8 cellular contexts compared by ENCODE assay signal in genomic region chr17:21457051-21458026, GRCh38.
DNase-seq lines count a peak whose midpoint lies in the region; ATAC-seq and TF ChIP-seq lines count a peak whose summit lies in the region.

No MANE protein-coding gene starts in this region.

- H3K27ac Mint-ChIP-seq in T-cell = peak overlapping the region; percentile 8 to 83

- peaks cover 5% of the 10 kb centered on the region for H3K4me1 ChIP-seq in adipocyte (ENCODE audit: control insufficient read depth, insufficient read depth, low read length)

- DNase-seq in GM10248 (ENCODE audit: extremely low spot score) (peak; percentile 89), NCI-H1092 (lab: John Stamatoyannopoulos, UW) (peak; percentile 30), T-cell (peak; percentile 77 to 94 (median 87)), adipocyte (ENCODE audit: low read depth) (peak; percentile 90), left ventricle myocardium superior (peak; percentile 94), retinal pigment epithelial cell (ENCODE audit: low read depth) (peak; percentile 23), cortex of kidney (lab: John Stamatoyannopoulos, UW) (no peak)

- peaks cover 5 to 8% of the 10 kb centered on the region in 2 donors for H3K27me3 Mint-ChIP-seq in T-cell

- TF ChIP-seq CTCF in GM10248 (IDR thresholded peaks at IDR 0.05; ENCODE audit: control extremely low read depth, extremely low read depth, low read depth, missing control alignments) = peak; percentile 70
- TF ChIP-seq CTCF in retinal pigment epithelial cell (conservative IDR thresholded peaks at IDR 0.05; ENCODE audit: low read depth, low read length) = peak; percentile 86

- no peaks in the 10 kb centered on the region for H3K36me3 Mint-ChIP-seq in T-cell

- H3K9ac ChIP-seq in adipocyte (ENCODE audit: low read length) = no peak overlapping the region

- H3K9me3 Mint-ChIP-seq in T-cell = no peaks in the 10 kb centered on the region

- no peaks in the 10 kb centered on the region for H3K9me3 ChIP-seq in adipocyte (ENCODE audit: control insufficient read depth, low read length)

- H3K4me3 Mint-ChIP-seq in T-cell = no peak overlapping the region

- intact Hi-C loops in left ventricle myocardium superior (cut with micrococcal nuclease) = loop anchor here (5.0 to 10.0 kb wide), 2 partner anchors 55 to 183 kb away; no protein-coding TSS in a partner anchor

- CTCF ChIA-PET in GM10248 (lab: Yijun Ruan, JAX) (interaction anchor here (0.8 to 1.8 kb wide), 6 partner anchors 9 to 180 kb away, joined by 3 to 18 read pairs (median 4); no protein-coding TSS in a partner anchor), T-cell (lab: Charles Lee) (interaction anchor here (0.6 to 2.6 kb wide), 15 partner anchors 26 to 1464 kb away, joined by 3 to 67 read pairs (median 5); no protein-coding TSS in a partner anchor)

- POLR2A ChIA-PET in GM10248 (lab: Yijun Ruan, JAX) = interaction anchor here (0.6 kb wide), 1 partner anchor 89 kb away, joined by 7 read pairs; no protein-coding TSS in a partner anchor
- POLR2A ChIA-PET in T-cell (lab: Charles Lee) = interaction anchor here (0.6 to 0.7 kb wide), 4 partner anchors 12 to 266 kb away, joined by 4 to 9 read pairs (median 6); no protein-coding TSS in a partner anchor

- H3K4me3 ChIP-seq in adipocyte (ENCODE audit: low read length) (no peak overlapping the region), retinal pigment epithelial cell (ENCODE audit: low read length) (no peak overlapping the region)

- ATAC-seq in HG02571 (IDR thresholded peaks at IDR 0.05; ENCODE audit: unreplicated experiment) = peak; percentile 73
- ATAC-seq in T-cell (replicated peaks in 1 of 4) = peak; percentile 85 to 91 (median 87)
- ATAC-seq in left ventricle myocardium superior = peak; percentile 96

- peaks cover 9% of the 10 kb centered on the region for H3K27me3 ChIP-seq in adipocyte (replicated peaks; ENCODE audit: control insufficient read depth, insufficient read depth, low read length)

- H3K36me3 ChIP-seq in adipocyte (ENCODE audit: control insufficient read depth, insufficient read depth, low read length, severe bottlenecking) = no peaks in the 10 kb centered on the region

- H3K4me1 Mint-ChIP-seq in T-cell = peaks cover 14 to 20% (median 20%) of the 10 kb centered on the region in 3 donors
